In genomic region chr1:53321776-53322602, GRCh38 we compare ENCODE assay signal across 12 cellular contexts. TPM values are rescaled to one million over a fixed set of nuclear protein-coding genes. Genes with fewer than 3 reads are reported as not detected.
DNase-seq lines count a peak whose midpoint lies in the region; ATAC-seq and TF ChIP-seq lines count a peak whose summit lies in the region.
"Had no signal": no experiment of that assay in that cellular context is flagged by ENCODE, and none has a peak within 500 bp of the region (broad histone marks: within the 10 kb centered on the region; RNA-seq: fewer than 3 reads in every experiment).

No MANE protein-coding gene starts in this region.

- peaks cover 65% of the 10 kb centered on the region for H3K36me3 Mint-ChIP-seq in stimulated activated naive CD8-positive, alpha-beta T cell treated with anti-CD3 and anti-CD28 coated beads, Interleukin-15, Interleukin-2, amounts not matched to agents 100 ng/mL and 50 ng/mL, for 24 hours (ENCODE audit: low read depth)
- H3K36me3 Mint-ChIP-seq in glutamatergic neuron (ENCODE audit: unreplicated experiment), result no peaks in the 10 kb centered on the region
- H3K36me3 Mint-ChIP-seq in CD8-positive, alpha-beta T cell, result peaks cover 7% of the 10 kb centered on the region

- CTCF ChIA-PET in CD8-positive, alpha-beta T cell (lab: Charles Lee), result no interaction called here

- no peak for TF ChIP-seq CTCF in glutamatergic neuron (IDR thresholded peaks at IDR 0.05; ENCODE audit: partially characterized antibody, unreplicated experiment)
- no peak for TF ChIP-seq CTCF in CD8-positive, alpha-beta T cell (IDR thresholded peaks at IDR 0.05)

- no peaks in the 10 kb centered on the region for H3K27me3 ChIP-seq in NT2/D1 (ENCODE audit: insufficient read depth, insufficient read length)
- no peaks in the 10 kb centered on the region for H3K27me3 ChIP-seq in CD8-positive, alpha-beta T cell (ENCODE audit: insufficient read depth, low read length)
- H3K27me3 ChIP-seq: tibial artery had no signal

- no peak for ATAC-seq in stimulated activated naive CD8-positive, alpha-beta T cell treated with anti-CD3 and anti-CD28 coated beads, Interleukin-15, Interleukin-2, amounts not matched to agents 100 U/mL and 50 U/mL, for 24 hours
- no peak for ATAC-seq in HG03378 (IDR thresholded peaks at IDR 0.05; ENCODE audit: unreplicated experiment)
- ATAC-seq in CD8-positive, alpha-beta T cell, result no peak
- ATAC-seq: activated T-cell treated with anti-CD3 and anti-CD28 coated beads, Interleukin-2, amount 50 U/mL, for 4 hours; right cardiac atrium had no signal

- H3K4me3 Mint-ChIP-seq in stimulated activated naive CD8-positive, alpha-beta T cell treated with anti-CD3 and anti-CD28 coated beads, Interleukin-15, Interleukin-2, amounts not matched to agents 100 ng/mL and 50 ng/mL, for 24 hours, result no peak overlapping the region
- H3K4me3 Mint-ChIP-seq in glutamatergic neuron (ENCODE audit: unreplicated experiment), result peak overlapping the region; percentile 56
- H3K4me3 Mint-ChIP-seq in CD8-positive, alpha-beta T cell, result no peak overlapping the region
- H3K4me3 Mint-ChIP-seq: activated T-cell treated with anti-CD3 and anti-CD28 coated beads, Interleukin-2, amount 50 U/mL, for 4 hours; B cell had no signal

- peaks cover 42% of the 10 kb centered on the region for H3K4me1 ChIP-seq in NT2/D1 (ENCODE audit: insufficient read depth, insufficient read length)
- H3K4me1 ChIP-seq in CD8-positive, alpha-beta T cell (ENCODE audit: insufficient read depth, low read length), result peaks cover 6% of the 10 kb centered on the region

- H3K36me3 ChIP-seq in NT2/D1 (ENCODE audit: insufficient read depth, insufficient read length, low read length), result peaks cover 97% of the 10 kb centered on the region
- no peaks in the 10 kb centered on the region for H3K36me3 ChIP-seq in CD8-positive, alpha-beta T cell (ENCODE audit: insufficient read depth, low read length)
- H3K36me3 ChIP-seq: tibial artery had no signal

- H3K9me3 Mint-ChIP-seq in stimulated activated naive CD8-positive, alpha-beta T cell treated with anti-CD3 and anti-CD28 coated beads, Interleukin-15, Interleukin-2, amounts not matched to agents 100 ng/mL and 50 ng/mL, for 24 hours, result no peaks in the 10 kb centered on the region
- peaks cover 18% of the 10 kb centered on the region for H3K9me3 Mint-ChIP-seq in glutamatergic neuron (ENCODE audit: unreplicated experiment)
- H3K9me3 Mint-ChIP-seq in CD8-positive, alpha-beta T cell, result no peaks in the 10 kb centered on the region
- H3K9me3 Mint-ChIP-seq: activated T-cell treated with anti-CD3 and anti-CD28 coated beads, Interleukin-2, amount 50 U/mL, for 4 hours; IgD-negative memory B cell had no signal

- POLR2A ChIA-PET in CD8-positive, alpha-beta T cell (lab: Charles Lee), result interaction anchor here (0.8 kb wide), 1 partner anchor 10 kb away, joined by 3 read pairs; no protein-coding TSS in a partner anchor

- no peaks in the 10 kb centered on the region for H3K9me3 ChIP-seq in NT2/D1 (ENCODE audit: insufficient read depth, low read length)
- H3K9me3 ChIP-seq in CD8-positive, alpha-beta T cell (ENCODE audit: low read length), result no peaks in the 10 kb centered on the region
- H3K9me3 ChIP-seq: tibial artery had no signal

- no peaks in the 10 kb centered on the region for H3K27me3 Mint-ChIP-seq in stimulated activated naive CD8-positive, alpha-beta T cell treated with anti-CD3 and anti-CD28 coated beads, Interleukin-15, Interleukin-2, amounts not matched to agents 100 ng/mL and 50 ng/mL, for 24 hours
- H3K27me3 Mint-ChIP-seq in glutamatergic neuron (ENCODE audit: unreplicated experiment), result peaks cover 12% of the 10 kb centered on the region
- H3K27me3 Mint-ChIP-seq in CD8-positive, alpha-beta T cell (ENCODE audit: low read depth), result no peaks in the 10 kb centered on the region
- H3K27me3 Mint-ChIP-seq: B cell, IgD-negative memory B cell had no signal

- H3K9ac ChIP-seq in NT2/D1 (ENCODE audit: insufficient read length, low read depth), result peak overlapping the region; percentile 35

- no peak overlapping the region for H3K27ac ChIP-seq in CD8-positive, alpha-beta T cell (ENCODE audit: low read depth, low read length)
- H3K27ac ChIP-seq: tibial artery had no signal

- intact Hi-C loops in CD8-positive, alpha-beta T cell (cut with DNase I, micrococcal nuclease), result loop anchor here (10.0 kb wide), 4 partner anchors 397 to 957 kb away; partner anchors contain the start of genes CC2D1B (in 1 of the 2), ECHDC2 (in 1 of the 2), NDC1 (in 1 of the 2) and SCP2 (in 1 of the 2)

- H3K4me1 Mint-ChIP-seq in stimulated activated naive CD8-positive, alpha-beta T cell treated with anti-CD3 and anti-CD28 coated beads, Interleukin-15, Interleukin-2, amounts not matched to agents 100 ng/mL and 50 ng/mL, for 24 hours (ENCODE audit: low read depth), result peaks cover 30% of the 10 kb centered on the region
- peaks cover 57% of the 10 kb centered on the region for H3K4me1 Mint-ChIP-seq in glutamatergic neuron (ENCODE audit: low read depth, unreplicated experiment)
- peaks cover 10% of the 10 kb centered on the region for H3K4me1 Mint-ChIP-seq in CD8-positive, alpha-beta T cell (ENCODE audit: low read depth)

- DNase-seq in stimulated activated naive CD8-positive, alpha-beta T cell treated with anti-CD3 and anti-CD28 coated beads, Interleukin-15, Interleukin-2, amounts not matched to agents 100 U/mL and 50 U/mL, for 24 hours, result no peak
- DNase-seq in NT2/D1 (ENCODE audit: low read depth, low spot score), result no peak
- DNase-seq in glutamatergic neuron, result peak; percentile 16
- DNase-seq in CD8-positive, alpha-beta T cell, result no peak
- no peak for DNase-seq in activated naive CD4-positive, alpha-beta T cell treated with anti-CD3 and anti-CD28 coated beads, Interleukin-2, amount 50 U/mL, for 16 hours
- DNase-seq: activated T-cell treated with anti-CD3 and anti-CD28 coated beads, Interleukin-2, amount 50 U/mL, for 4 hours; tibial artery had no signal

- H3K4me3 ChIP-seq in NT2/D1 (ENCODE audit: insufficient read length, low read depth), result no peak overlapping the region
- no peak overlapping the region for H3K4me3 ChIP-seq in CD8-positive, alpha-beta T cell (ENCODE audit: low read depth, low read length)
- H3K4me3 ChIP-seq: tibial artery had no signal

- peak overlapping the region; percentile 81 for H3K27ac Mint-ChIP-seq in stimulated activated naive CD8-positive, alpha-beta T cell treated with anti-CD3 and anti-CD28 coated beads, Interleukin-15, Interleukin-2, amounts not matched to agents 100 ng/mL and 50 ng/mL, for 24 hours
- H3K27ac Mint-ChIP-seq in glutamatergic neuron (ENCODE audit: unreplicated experiment), result peak overlapping the region; percentile 67
- no peak overlapping the region for H3K27ac Mint-ChIP-seq in CD8-positive, alpha-beta T cell
- H3K27ac Mint-ChIP-seq: B cell had no signal

RNA-seq across cellular contexts. Expression of gene LRP8, which starts 5.9 kb away (rescaled TPM):
- total RNA-seq in glutamatergic neuron (ENCODE audit: unreplicated experiment), result 57.9 TPM
- total RNA-seq in CD8-positive, alpha-beta T cell, result 1 to 10 TPM; 7.8 to 8.9 TPM
